Comparison of ENCODE assay signal across 1 cellular context in the genomic region with DNA sequence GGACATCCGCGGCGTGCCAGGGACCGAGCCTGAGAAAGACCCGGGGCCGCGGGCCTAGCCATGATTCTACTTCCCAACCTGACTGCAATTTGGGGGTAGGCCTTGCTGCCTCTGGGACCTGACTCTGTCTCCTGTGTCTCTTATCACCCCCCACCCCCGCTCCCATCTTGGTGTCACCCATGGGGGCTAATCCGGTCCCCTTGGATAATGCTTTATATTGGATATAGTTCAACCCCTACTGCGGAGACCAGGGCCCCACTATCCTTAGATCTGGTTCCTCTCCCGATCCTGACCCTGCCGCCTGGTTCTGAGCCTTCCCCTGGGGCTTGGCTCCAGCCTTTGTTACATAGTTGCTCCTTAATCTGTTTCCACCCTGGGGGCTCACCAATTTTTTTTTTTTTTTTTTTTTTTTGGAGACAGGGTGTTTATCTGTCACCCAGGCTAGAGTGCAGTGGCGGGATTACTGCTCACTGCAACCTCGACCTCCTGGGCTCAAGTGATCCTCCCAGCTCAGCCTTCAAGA.
TF ChIP-seq lines count a peak whose summit lies in the region.

No MANE protein-coding gene starts in this region.

TF ChIP-seq in GM12878, 131 proteins besides CTCF, POLR2A, EP300 and RAD21:
- TF ChIP-seq MTA3 (IDR thresholded peaks at IDR 0.05; ENCODE audit: borderline replicate concordance, low read length), result no peak
- TF ChIP-seq, protein P1, sequence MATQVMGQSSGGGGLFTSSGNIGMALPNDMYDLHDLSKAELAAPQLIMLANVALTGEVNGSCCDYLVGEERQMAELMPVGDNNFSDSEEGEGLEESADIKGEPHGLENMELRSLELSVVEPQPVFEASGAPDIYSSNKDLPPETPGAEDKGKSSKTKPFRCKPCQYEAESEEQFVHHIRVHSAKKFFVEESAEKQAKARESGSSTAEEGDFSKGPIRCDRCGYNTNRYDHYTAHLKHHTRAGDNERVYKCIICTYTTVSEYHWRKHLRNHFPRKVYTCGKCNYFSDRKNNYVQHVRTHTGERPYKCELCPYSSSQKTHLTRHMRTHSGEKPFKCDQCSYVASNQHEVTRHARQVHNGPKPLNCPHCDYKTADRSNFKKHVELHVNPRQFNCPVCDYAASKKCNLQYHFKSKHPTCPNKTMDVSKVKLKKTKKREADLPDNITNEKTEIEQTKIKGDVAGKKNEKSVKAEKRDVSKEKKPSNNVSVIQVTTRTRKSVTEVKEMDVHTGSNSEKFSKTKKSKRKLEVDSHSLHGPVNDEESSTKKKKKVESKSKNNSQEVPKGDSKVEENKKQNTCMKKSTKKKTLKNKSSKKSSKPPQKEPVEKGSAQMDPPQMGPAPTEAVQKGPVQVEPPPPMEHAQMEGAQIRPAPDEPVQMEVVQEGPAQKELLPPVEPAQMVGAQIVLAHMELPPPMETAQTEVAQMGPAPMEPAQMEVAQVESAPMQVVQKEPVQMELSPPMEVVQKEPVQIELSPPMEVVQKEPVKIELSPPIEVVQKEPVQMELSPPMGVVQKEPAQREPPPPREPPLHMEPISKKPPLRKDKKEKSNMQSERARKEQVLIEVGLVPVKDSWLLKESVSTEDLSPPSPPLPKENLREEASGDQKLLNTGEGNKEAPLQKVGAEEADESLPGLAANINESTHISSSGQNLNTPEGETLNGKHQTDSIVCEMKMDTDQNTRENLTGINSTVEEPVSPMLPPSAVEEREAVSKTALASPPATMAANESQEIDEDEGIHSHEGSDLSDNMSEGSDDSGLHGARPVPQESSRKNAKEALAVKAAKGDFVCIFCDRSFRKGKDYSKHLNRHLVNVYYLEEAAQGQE (IDR thresholded peaks at IDR 0.05; ENCODE audit: low read depth, low read length), result no peak
- TF ChIP-seq, protein P2, sequence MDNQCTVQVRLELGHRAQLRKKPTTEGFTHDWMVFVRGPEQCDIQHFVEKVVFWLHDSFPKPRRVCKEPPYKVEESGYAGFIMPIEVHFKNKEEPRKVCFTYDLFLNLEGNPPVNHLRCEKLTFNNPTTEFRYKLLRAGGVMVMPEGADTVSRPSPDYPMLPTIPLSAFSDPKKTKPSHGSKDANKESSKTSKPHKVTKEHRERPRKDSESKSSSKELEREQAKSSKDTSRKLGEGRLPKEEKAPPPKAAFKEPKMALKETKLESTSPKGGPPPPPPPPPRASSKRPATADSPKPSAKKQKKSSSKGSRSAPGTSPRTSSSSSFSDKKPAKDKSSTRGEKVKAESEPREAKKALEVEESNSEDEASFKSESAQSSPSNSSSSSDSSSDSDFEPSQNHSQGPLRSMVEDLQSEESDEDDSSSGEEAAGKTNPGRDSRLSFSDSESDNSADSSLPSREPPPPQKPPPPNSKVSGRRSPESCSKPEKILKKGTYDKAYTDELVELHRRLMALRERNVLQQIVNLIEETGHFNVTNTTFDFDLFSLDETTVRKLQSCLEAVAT (IDR thresholded peaks at IDR 0.05), result peak; percentile 88
